In genomic region chr20:57856658-57857057, GRCh38 we compare ENCODE assay signal across 20 cellular contexts.
DNase-seq lines count a peak whose midpoint lies in the region; ATAC-seq, FAIRE-seq and TF ChIP-seq lines count a peak whose summit lies in the region.
"Had no signal": no experiment of that assay in that cellular context is flagged by ENCODE, and none has a peak within 500 bp of the region (broad histone marks: within the 10 kb centered on the region; RNA-seq: fewer than 3 reads in every experiment).

No MANE protein-coding gene starts in this region.

- H3F3A ChIP-seq in PC-3 (ENCODE audit: low read length, unreplicated experiment), result no peaks in the 10 kb centered on the region

- intact Hi-C loops in PC-3 (cut with micrococcal nuclease) (loop anchor here (5.0 kb wide), 1 partner anchor 321 kb away; no protein-coding TSS in a partner anchor), testis (cut with DNase I; ENCODE audit: low total_unique reads) (no loop called here), left lung (cut with DNase I) (no loop called here)

- CTCF ChIA-PET in PC-3 (lab: Charles Lee), result no interaction called here

- no peak overlapping the region for H3K27ac Mint-ChIP-seq in activated naive CD4-positive, alpha-beta T cell treated with anti-CD3 and anti-CD28 coated beads, Interleukin-2, amount 50 U/mL, for 72 hours

- H3K36me3 ChIP-seq in PC-3 (ENCODE audit: low read depth, low read length) (no peaks in the 10 kb centered on the region), testis (ENCODE audit: low read depth, missing control alignments) (no peaks in the 10 kb centered on the region), left lung (no peaks in the 10 kb centered on the region)
- H3K36me3 ChIP-seq: BE2C, cardiac muscle cell, lower lobe of right lung, prostate gland, upper lobe of left lung had no signal

- no peak overlapping the region for H3K4me3 ChIP-seq in PC-3 (ENCODE audit: low read length)
- H3K4me3 ChIP-seq in testis, result no peak overlapping the region
- no peak overlapping the region for H3K4me3 ChIP-seq in left lung
- H3K4me3 ChIP-seq: cardiac muscle cell, lower lobe of right lung, prostate gland, upper lobe of left lung had no signal

- WGBS in testis, 2 donors, result 87 to 91% methylated on average over 2 of the region's 2 CpGs

- H3K27me3 ChIP-seq in PC-3 (ENCODE audit: low read length) (no peaks in the 10 kb centered on the region), testis (no peaks in the 10 kb centered on the region), left lung (no peaks in the 10 kb centered on the region)
- H3K27me3 ChIP-seq: BE2C, upper lobe of left lung had no signal

- 0 out of 2 replicates have a peak overlapping the region, but pooled peaks have one; percentile 7 for H3K4me2 ChIP-seq in PC-3 (ENCODE audit: low read length)

- TF ChIP-seq POLR2A in testis (IDR thresholded peaks at IDR 0.05), result no peak

- H3K27ac ChIP-seq in PC-3 (ENCODE audit: low read length) (peak overlapping the region; percentile 56), testis (no peak overlapping the region), left lung (no peak overlapping the region)
- H3K27ac ChIP-seq: cardiac muscle cell, lower lobe of right lung, prostate gland, upper lobe of left lung had no signal

- TF ChIP-seq CTCF in PC-3 (conservative IDR thresholded peaks at IDR 0.05; ENCODE audit: low read depth, low read length), result peak; percentile 28; the same call in 1 of the 2 replicates
- no peak for TF ChIP-seq CTCF in testis (IDR thresholded peaks at IDR 0.05)
- no peak for TF ChIP-seq CTCF in left lung (IDR thresholded peaks at IDR 0.05)

- POLR2A ChIA-PET in PC-3 (lab: Charles Lee; ENCODE audit: unreplicated experiment), result no interaction called here

- H3K9me2 ChIP-seq in PC-3 (replicated peaks; ENCODE audit: low read length), result no peaks in the 10 kb centered on the region

- no peaks in the 10 kb centered on the region for H3K79me2 ChIP-seq in PC-3 (ENCODE audit: low read length)

- H3K9ac ChIP-seq in PC-3 (ENCODE audit: low read length), result no peak overlapping the region

- H3K9me3 ChIP-seq in PC-3 (ENCODE audit: low read length), result no peaks in the 10 kb centered on the region
- no peaks in the 10 kb centered on the region for H3K9me3 ChIP-seq in testis
- no peaks in the 10 kb centered on the region for H3K9me3 ChIP-seq in left lung
- H3K9me3 ChIP-seq: BE2C, lower lobe of right lung, prostate gland, upper lobe of left lung had no signal

- no TSS peak for BruUV-seq in PC-3 (replicated peaks; lab: Mats Ljungman, UMichigan)

- H3K36me3 Mint-ChIP-seq in activated naive CD4-positive, alpha-beta T cell treated with anti-CD3 and anti-CD28 coated beads, Interleukin-2, amount 50 U/mL, for 72 hours, result no peaks in the 10 kb centered on the region

- H2AFZ ChIP-seq in PC-3 (ENCODE audit: low read length), result no peak overlapping the region

- no peaks in the 10 kb centered on the region for H3K9me3 Mint-ChIP-seq in activated naive CD4-positive, alpha-beta T cell treated with anti-CD3 and anti-CD28 coated beads, Interleukin-2, amount 50 U/mL, for 72 hours

- FAIRE-seq in urothelium cell line (lab: Jason Lieb, UNC), result peak; percentile 37
- FAIRE-seq: endothelial cell of umbilical vein, kidney had no signal

- H3K4me1 ChIP-seq in PC-3 (ENCODE audit: insufficient read depth, low read length) (peaks cover 25% of the 10 kb centered on the region), testis (no peaks in the 10 kb centered on the region), left lung (no peaks in the 10 kb centered on the region)
- H3K4me1 ChIP-seq: lower lobe of right lung, prostate gland, upper lobe of left lung had no signal

- peak; percentile 38 to 60 for ATAC-seq in activated naive CD4-positive, alpha-beta T cell treated with anti-CD3 and anti-CD28 coated beads, Interleukin-2, amount 50 U/mL, for 72 hours
- ATAC-seq in PC-3, result no peak; the same call in 1 of the 2 replicates
- ATAC-seq in HG02840 (IDR thresholded peaks at IDR 0.05; ENCODE audit: low FRiP score, unreplicated experiment), result no peak
- ATAC-seq in left lung, result no peak
- ATAC-seq: lower lobe of right lung had no signal

- no peaks in the 10 kb centered on the region for H4K20me1 ChIP-seq in PC-3 (ENCODE audit: low read length)

- DNase-seq in activated naive CD4-positive, alpha-beta T cell treated with anti-CD3 and anti-CD28 coated beads, Interleukin-2, amount 50 U/mL, for 72 hours (ENCODE audit: low spot score in 2 of 2), result no peak
- DNase-seq in activated naive CD4-positive, alpha-beta T cell treated with anti-CD3 and anti-CD28 coated beads, Interleukin-2, amount 50 U/mL, for 16 hours, result no peak
- DNase-seq in PC-3, result peak; percentile 75
- peak; percentile 8 for DNase-seq in ecto neural progenitor cell (ENCODE audit: low spot score)
- DNase-seq in urothelium cell line (ENCODE audit: low spot score), result no peak
- DNase-seq in testis, result no peak
- no peak for DNase-seq in left lung
- DNase-seq: BE2C, dermis blood vessel endothelial cell, KBM-7, kidney, lower lobe of right lung, NCI-H1417 treated with DMSO at 0.1 percent for 48 hours, NCI-H2107, NCI-H446 treated with DMSO at 0.1 percent for 48 hours had no signal

Comparison
In these comparisons a context has a peak if more than half of its experiments do, and no peak if none do; other contexts are left out.
1. ATAC-seq: peak in activated naive CD4-positive, alpha-beta T cell treated with anti-CD3 and anti-CD28 coated beads, Interleukin-2, amount 50 U/mL, for 72 hours (2 of 2); none in PC-3 (single experiment), HG02840 (single experiment) and left lung (single experiment).
2. DNase-seq: peak in PC-3 (single experiment) and ecto neural progenitor cell (single experiment); none in activated naive CD4-positive, alpha-beta T cell treated with anti-CD3 and anti-CD28 coated beads, Interleukin-2, amount 50 U/mL, for 72 hours (0 of 2), activated naive CD4-positive, alpha-beta T cell treated with anti-CD3 and anti-CD28 coated beads, Interleukin-2, amount 50 U/mL, for 16 hours (single experiment), urothelium cell line (single experiment), testis (single experiment) and left lung (0 of 2).